19 cellular contexts compared by ENCODE assay signal in genomic region chr9:79660615-79661014, GRCh38.
DNase-seq lines count a peak whose midpoint lies in the region; ATAC-seq and TF ChIP-seq lines count a peak whose summit lies in the region.
"Had no signal": no experiment of that assay in that cellular context is flagged by ENCODE, and none has a peak within 500 bp of the region (broad histone marks: within the 10 kb centered on the region; RNA-seq: fewer than 3 reads in every experiment).

No MANE protein-coding gene starts in this region.

- DNase-seq in DMS 273 treated with DMSO at 0.1 percent for 48 hours (lab: John Stamatoyannopoulos, UW) (peak; percentile 14), NCI-H1417 treated with DMSO at 0.1 percent for 48 hours (lab: John Stamatoyannopoulos, UW) (peak; percentile 85), NCI-H526 treated with DMSO at 0.1 percent for 48 hours (lab: John Stamatoyannopoulos, UW) (peak; percentile 17), endothelial cell (ENCODE audit: low spot score) (no peak), left ventricle myocardium inferior (no peak), LoVo (ENCODE audit: low spot score) (no peak), coronary artery (ENCODE audit: low spot score) (no peak)
- DNase-seq: CD8-positive, alpha-beta T cell; cortex of kidney; heart right ventricle; T-helper 9 cell had no signal

- H3K36me3 ChIP-seq in left ventricle myocardium inferior = peaks cover under 1% of the 10 kb centered on the region

- H3K4me3 Mint-ChIP-seq in endothelial cell (ENCODE audit: unreplicated experiment) = no peak overlapping the region
- H3K4me3 Mint-ChIP-seq: CD8-positive, alpha-beta T cell; stimulated activated naive CD8-positive, alpha-beta T cell treated with anti-CD3 and anti-CD28 coated beads, Interleukin-15, Interleukin-2, amounts not matched to agents 100 ng/mL and 50 ng/mL, for 24 hours had no signal

- H3K4me1 ChIP-seq in left ventricle myocardium inferior = peaks cover 38% of the 10 kb centered on the region

- H3K4me3 ChIP-seq in left ventricle myocardium inferior (no peak overlapping the region), coronary artery (no peak overlapping the region)
- H3K4me3 ChIP-seq: heart right ventricle, lung, SK-N-MC had no signal

- H3K27ac Mint-ChIP-seq in endothelial cell (ENCODE audit: unreplicated experiment) = peak overlapping the region; percentile 34
- H3K27ac Mint-ChIP-seq: CD8-positive, alpha-beta T cell; stimulated activated naive CD8-positive, alpha-beta T cell treated with anti-CD3 and anti-CD28 coated beads, Interleukin-15, Interleukin-2, amounts not matched to agents 100 ng/mL and 50 ng/mL, for 24 hours had no signal

- ATAC-seq in SK-N-SH treated with all-trans-retinoic acid at 6 μM for 48 hours = no peak
- ATAC-seq: activated CD4-positive, CD25-positive, alpha-beta regulatory T cell treated with anti-CD3 and anti-CD28 coated beads, Interleukin-2, amount 50 U/mL, for 24 hours; CD8-positive, alpha-beta T cell; heart right ventricle; Panc1 had no signal

- TF ChIP-seq CTCF in endothelial cell (IDR thresholded peaks at IDR 0.05; ENCODE audit: unreplicated experiment) (no peak), left ventricle myocardium inferior (IDR thresholded peaks at IDR 0.05; ENCODE audit: borderline replicate concordance) (no peak), coronary artery (IDR thresholded peaks at IDR 0.05) (no peak)

- H3K36me3 Mint-ChIP-seq in endothelial cell (ENCODE audit: low read depth, unreplicated experiment) = peaks cover 4% of the 10 kb centered on the region

- H3K9me3 Mint-ChIP-seq in endothelial cell (ENCODE audit: unreplicated experiment) = no peaks in the 10 kb centered on the region
- H3K9me3 Mint-ChIP-seq: brain; CD8-positive, alpha-beta T cell; stimulated activated naive CD8-positive, alpha-beta T cell treated with anti-CD3 and anti-CD28 coated beads, Interleukin-15, Interleukin-2, amounts not matched to agents 100 ng/mL and 50 ng/mL, for 24 hours had no signal

- peaks cover 4% of the 10 kb centered on the region for H3K27me3 Mint-ChIP-seq in endothelial cell (ENCODE audit: unreplicated experiment)
- H3K27me3 Mint-ChIP-seq: stimulated activated naive CD8-positive, alpha-beta T cell treated with anti-CD3 and anti-CD28 coated beads, Interleukin-15, Interleukin-2, amounts not matched to agents 100 ng/mL and 50 ng/mL, for 24 hours had no signal

- no peak overlapping the region for H3K27ac ChIP-seq in left ventricle myocardium inferior (replicated peaks)
- no peak overlapping the region for H3K27ac ChIP-seq in coronary artery
- H3K27ac ChIP-seq: heart right ventricle, parathyroid adenoma, SK-N-MC had no signal

- H3K27me3 ChIP-seq in left ventricle myocardium inferior (ENCODE audit: low read depth) = no peaks in the 10 kb centered on the region
- H3K27me3 ChIP-seq: heart right ventricle had no signal

- intact Hi-C loops in left ventricle myocardium inferior (cut with micrococcal nuclease) = no loop called here

- peaks cover 38% of the 10 kb centered on the region for H3K4me1 Mint-ChIP-seq in endothelial cell (ENCODE audit: unreplicated experiment)

- no peaks in the 10 kb centered on the region for H3K9me3 ChIP-seq in left ventricle myocardium inferior (replicated peaks)
- H3K9me3 ChIP-seq: heart right ventricle had no signal

TF ChIP-seq in SK-N-SH treated with all-trans-retinoic acid at 6 μM for 48 hours, 23 proteins besides CTCF, POLR2A, EP300 and RAD21:
- TF ChIP-seq CREB5 (CRISPR knock-in tag; IDR thresholded peaks at IDR 0.05; ENCODE audit: low read depth) (no peak), PPARA (CRISPR knock-in tag; IDR thresholded peaks at IDR 0.05; ENCODE audit: borderline replicate concordance) (no peak)

Comparison
In these comparisons a context has a peak if more than half of its experiments do, and no peak if none do; other contexts are left out.
1. DNase-seq: peak in DMS 273 treated with DMSO at 0.1 percent for 48 hours (single experiment), NCI-H1417 treated with DMSO at 0.1 percent for 48 hours (single experiment) and NCI-H526 treated with DMSO at 0.1 percent for 48 hours (single experiment); none in endothelial cell (single experiment), left ventricle myocardium inferior (single experiment), LoVo (single experiment) and coronary artery (single experiment).